8 cellular contexts compared by ENCODE assay signal in genomic region chr16:85114909-85115567, GRCh38. TPM values are rescaled to one million over a fixed set of nuclear protein-coding genes. Genes with fewer than 3 reads are reported as not detected.
DNase-seq lines count a peak whose midpoint lies in the region; ATAC-seq and TF ChIP-seq lines count a peak whose summit lies in the region.

No MANE protein-coding gene starts in this region.

- peak; percentile 79 for ATAC-seq in HG03460 (IDR thresholded peaks at IDR 0.05; ENCODE audit: unreplicated experiment)
- ATAC-seq in lung (ENCODE audit: insufficient read depth, low FRiP score) = peak; percentile 92
- ATAC-seq in GM18502 (IDR thresholded peaks at IDR 0.05; ENCODE audit: poor library complexity, unreplicated experiment) = no peak

- peak; percentile 98 for TF ChIP-seq CTCF in GM12864 (IDR thresholded peaks at IDR 0.05; ENCODE audit: low read depth, low read length, missing control alignments)
- peak; percentile 57 to 98 (median 92) for TF ChIP-seq CTCF in dorsolateral prefrontal cortex (IDR thresholded peaks at IDR 0.05 in 54 of 56, conservative IDR thresholded peaks at IDR 0.05 in 2 of 56; ENCODE audit: low read depth in 1 of 56, partially characterized antibody in 56 of 56)
- peak; percentile 97 for TF ChIP-seq CTCF in lung (IDR thresholded peaks at IDR 0.05; ENCODE audit: control extremely low read depth, extremely low read depth)

- H3K27ac Mint-ChIP-seq in activated CD4-positive, alpha-beta memory T cell treated with anti-CD3 and anti-CD28 coated beads, Interleukin-2, amount 10 ng/mL, durations not matched to agents 7 days and 5 days = peak overlapping the region; percentile 66

- POLR2A ChIA-PET in activated CD4-positive, alpha-beta memory T cell treated with anti-CD3 and anti-CD28 coated beads, Interleukin-2, amount 10 ng/mL, durations not matched to agents 7 days and 5 days (lab: Charles Lee) = no interaction called here

- no peaks in the 10 kb centered on the region for H3K27me3 Mint-ChIP-seq in activated CD4-positive, alpha-beta memory T cell treated with anti-CD3 and anti-CD28 coated beads, Interleukin-2, amount 10 ng/mL, durations not matched to agents 7 days and 5 days

- peak; percentile 42 for DNase-seq in GM12864 (ENCODE audit: low read depth)
- DNase-seq in NCI-H82 treated with DMSO at 0.1 percent for 48 hours (lab: John Stamatoyannopoulos, UW; ENCODE audit: unreplicated experiment) = peak; percentile 56
- peak; percentile 85 for DNase-seq in activated CD4-positive, alpha-beta memory T cell treated with anti-CD3 and anti-CD28 coated beads, Interleukin-2, amount 10 ng/mL, durations not matched to agents 7 days and 5 days
- peak; percentile 65 to 88 (median 84) for DNase-seq in dorsolateral prefrontal cortex
- peak; percentile 89 for DNase-seq in lung (ENCODE audit: low spot score)
- DNase-seq in stimulated activated CD4-positive, alpha-beta T cell treated with anti-CD3 and anti-CD28 coated beads, TNF-alpha, amount 100 ng/mL, for 48 hours (ENCODE audit: low read depth in 3 of 3) = peak; percentile 77 to 86 (median 81)

- no peaks in the 10 kb centered on the region for H3K9me3 ChIP-seq in lung (ENCODE audit: control insufficient read depth in 2 of 2, insufficient read depth in 1 of 2, low read length in 1 of 2)

- H3K36me3 ChIP-seq in lung (ENCODE audit: control insufficient read depth in 2 of 2, insufficient read depth in 2 of 2, low read length in 2 of 2) = no peaks in the 10 kb centered on the region

- no peaks in the 10 kb centered on the region for H3K9me3 Mint-ChIP-seq in activated CD4-positive, alpha-beta memory T cell treated with anti-CD3 and anti-CD28 coated beads, Interleukin-2, amount 10 ng/mL, durations not matched to agents 7 days and 5 days

- H3K27me3 ChIP-seq in dorsolateral prefrontal cortex (no peaks in the 10 kb centered on the region), lung (ENCODE audit: control insufficient read depth, insufficient read depth) (no peaks in the 10 kb centered on the region)

- no peaks in the 10 kb centered on the region for H3K4me1 ChIP-seq in lung (ENCODE audit: control insufficient read depth in 2 of 2, insufficient read depth in 2 of 2, low read length in 2 of 2)

- peak overlapping the region; percentile 58 for H3K4me3 Mint-ChIP-seq in activated CD4-positive, alpha-beta memory T cell treated with anti-CD3 and anti-CD28 coated beads, Interleukin-2, amount 10 ng/mL, durations not matched to agents 7 days and 5 days

- intact Hi-C loops in dorsolateral prefrontal cortex (cut with DNase I) = loop anchor here in 1 of 2 donors (5.0 kb wide), 1 partner anchor 137 kb away; no protein-coding TSS in a partner anchor

- no peaks in the 10 kb centered on the region for H3K36me3 Mint-ChIP-seq in activated CD4-positive, alpha-beta memory T cell treated with anti-CD3 and anti-CD28 coated beads, Interleukin-2, amount 10 ng/mL, durations not matched to agents 7 days and 5 days (ENCODE audit: low read depth)

- H3K4me3 ChIP-seq in GM12864 (ENCODE audit: low read depth, low read length) = no peak overlapping the region
- peak overlapping the region in 43 of 59 donors; percentile 4 to 52 (median 35) for H3K4me3 ChIP-seq in dorsolateral prefrontal cortex
- H3K4me3 ChIP-seq in lung = no peak overlapping the region

- WGBS in lung, 2 donors = 10 to 12% methylated on average over 20 of the region's 20 CpGs

- H3K27ac ChIP-seq in dorsolateral prefrontal cortex (peak overlapping the region in 2 of 59 donors; percentile 22 to 57), lung (ENCODE audit: low read depth in 1 of 2, low read length in 1 of 2) (no peak overlapping the region)

- H3K4me1 Mint-ChIP-seq in activated CD4-positive, alpha-beta memory T cell treated with anti-CD3 and anti-CD28 coated beads, Interleukin-2, amount 10 ng/mL, durations not matched to agents 7 days and 5 days = peaks cover 10% of the 10 kb centered on the region

- CTCF ChIA-PET in activated CD4-positive, alpha-beta memory T cell treated with anti-CD3 and anti-CD28 coated beads, Interleukin-2, amount 10 ng/mL, durations not matched to agents 7 days and 5 days (lab: Charles Lee) = interaction anchor here (0.8 to 1.5 kb wide), 18 partner anchors 8 to 191 kb away, joined by 3 to 22 read pairs (median 3); no protein-coding TSS in a partner anchor

RNA-seq across cellular contexts. Expression of gene CIBAR2, which starts 2.8 kb away (rescaled TPM):
- not detected for total RNA-seq in activated CD4-positive, alpha-beta memory T cell treated with anti-CD3 and anti-CD28 coated beads, Interleukin-2, amount 10 ng/mL, durations not matched to agents 7 days and 5 days
- total RNA-seq in dorsolateral prefrontal cortex (under 1 TPM in 6 of 120 experiments, not detected in 114; 0.39 to 0.83 (median 0.59) TPM), lung (10 to 100 TPM; 22.6 to 49.0 TPM)
- 10 to 100 TPM; 11.8 to 15.2 TPM for polyA plus RNA-seq in lung

Comparison
In these comparisons a context has a peak if more than half of its experiments do, and no peak if none do; other contexts are left out.
1. H3K4me3 ChIP-seq: peak in dorsolateral prefrontal cortex (43 of 59); none in GM12864 (single experiment) and lung (single experiment).
2. RNA of gene CIBAR2, which starts 2.8 kb away (total RNA-seq): 22.6 to 49.0 TPM in lung; not detected in activated CD4-positive, alpha-beta memory T cell treated with anti-CD3 and anti-CD28 coated beads, Interleukin-2, amount 10 ng/mL, durations not matched to agents 7 days and 5 days and 0.39 to 0.83 TPM in dorsolateral prefrontal cortex; every median in the first group is over 10 times any median in the second.
3. Peak in every context shown above with its lines, with median percentiles within 50 percentile points of each other: DNase-seq and CTCF ChIP-seq.